In genomic region chr4:48339642-48340041, GRCh38 we compare ENCODE assay signal across 10 cellular contexts. TPM values are rescaled to one million over a fixed set of nuclear protein-coding genes. Genes with fewer than 3 reads are reported as not detected.
DNase-seq lines count a peak whose midpoint lies in the region; ATAC-seq and TF ChIP-seq lines count a peak whose summit lies in the region.
"Had no signal": no experiment of that assay in that cellular context is flagged by ENCODE, and none has a peak within 500 bp of the region (broad histone marks: within the 10 kb centered on the region; RNA-seq: fewer than 3 reads in every experiment).

No MANE protein-coding gene starts in this region.

- H4K20me1 ChIP-seq in GM23338 (replicated peaks; ENCODE audit: insufficient read depth) (peaks cover 10% of the 10 kb centered on the region; the same call in 1 of the 2 replicates), OCI-LY7 (ENCODE audit: insufficient read depth, low read length) (peaks cover 23% of the 10 kb centered on the region; the same call in 1 of the 2 replicates)

- peaks cover 26% of the 10 kb centered on the region for H3K79me2 ChIP-seq in GM23338 (replicated peaks; ENCODE audit: insufficient read depth)
- peaks cover 31% of the 10 kb centered on the region for H3K79me2 ChIP-seq in OCI-LY7 (ENCODE audit: insufficient read depth, low read depth, low read length)

- peaks cover 3% of the 10 kb centered on the region for H3K27me3 Mint-ChIP-seq in GM23338 (ENCODE audit: insufficient read depth, low read depth, poor library complexity)
- H3K27me3 Mint-ChIP-seq in progenitor cell of endocrine pancreas: peaks cover 30% of the 10 kb centered on the region
- H3K27me3 Mint-ChIP-seq in naive thymus-derived CD8-positive, alpha-beta T cell: no peaks in the 10 kb centered on the region
- H3K27me3 Mint-ChIP-seq in CD4-positive, alpha-beta memory T cell: no peaks in the 10 kb centered on the region

- peak overlapping the region; percentile 93 for H3K27ac ChIP-seq in GM23338 (ENCODE audit: low read depth)
- no peak overlapping the region for H3K27ac ChIP-seq in OCI-LY7 (ENCODE audit: low read depth, low read length, poor library complexity, severe bottlenecking)
- H3K27ac ChIP-seq in epithelial cell of prostate: peak overlapping the region; percentile 96
- no peak overlapping the region for H3K27ac ChIP-seq in CD4-positive, alpha-beta memory T cell (ENCODE audit: low read depth, low read length)

- H3K36me3 Mint-ChIP-seq in GM23338 (ENCODE audit: low read depth) (no peaks in the 10 kb centered on the region), progenitor cell of endocrine pancreas (ENCODE audit: insufficient read depth) (no peaks in the 10 kb centered on the region)
- no peaks in the 10 kb centered on the region for H3K36me3 Mint-ChIP-seq in naive thymus-derived CD8-positive, alpha-beta T cell
- H3K36me3 Mint-ChIP-seq in CD4-positive, alpha-beta memory T cell: peaks cover 0 to 10% of the 10 kb centered on the region in 2 donors

- H3K4me1 ChIP-seq in GM23338 (ENCODE audit: insufficient read depth) (peaks cover 35% of the 10 kb centered on the region), OCI-LY7 (ENCODE audit: insufficient read depth, low read length, poor library complexity, severe bottlenecking) (peaks cover 27% of the 10 kb centered on the region)
- H3K4me1 ChIP-seq in CD4-positive, alpha-beta memory T cell (ENCODE audit: insufficient read depth, low read length): peaks cover 37% of the 10 kb centered on the region

- H3K27ac Mint-ChIP-seq in GM23338 (no peak overlapping the region), progenitor cell of endocrine pancreas (no peak overlapping the region)
- peak overlapping the region in 4 of 10 donors; percentile 22 to 97 (median 96) for H3K27ac Mint-ChIP-seq in naive thymus-derived CD8-positive, alpha-beta T cell
- H3K27ac Mint-ChIP-seq in CD4-positive, alpha-beta memory T cell: peak overlapping the region in 2 of 7 donors; percentile 97 to 98

- peaks cover 29% of the 10 kb centered on the region for H3K4me1 Mint-ChIP-seq in GM23338
- peaks cover 38% of the 10 kb centered on the region for H3K4me1 Mint-ChIP-seq in progenitor cell of endocrine pancreas (ENCODE audit: low read depth)
- peaks cover 13 to 40% (median 31%) of the 10 kb centered on the region in 4 donors for H3K4me1 Mint-ChIP-seq in naive thymus-derived CD8-positive, alpha-beta T cell
- peaks cover 24 to 45% (median 31%) of the 10 kb centered on the region in 4 donors for H3K4me1 Mint-ChIP-seq in CD4-positive, alpha-beta memory T cell

- BruUV-seq in OCI-LY7 (replicated peaks; lab: Mats Ljungman, UMichigan): no TSS peak

- DNase-seq in GM23338 (ENCODE audit: low spot score) (no peak), OCI-LY7 (ENCODE audit: low spot score) (no peak), epithelial cell of prostate (ENCODE audit: low read depth, low spot score) (no peak), progenitor cell of endocrine pancreas (ENCODE audit: low spot score, unreplicated experiment) (no peak), NCI-H187 (lab: John Stamatoyannopoulos, UW) (no peak)
- DNase-seq in naive thymus-derived CD8-positive, alpha-beta T cell: no peak
- no peak for DNase-seq in CD4-positive, alpha-beta memory T cell
- DNase-seq: activated CD4-positive, alpha-beta T cell treated with anti-CD3 and anti-CD28 coated beads for 48 hours; NCI-H510A treated with DMSO at 0.1 percent for 48 hours had no signal

- H3K4me3 Mint-ChIP-seq in GM23338 (peak overlapping the region; percentile 89; the same call in 1 of the 3 replicates), progenitor cell of endocrine pancreas (ENCODE audit: low read depth) (peak overlapping the region; percentile 98)
- H3K4me3 Mint-ChIP-seq in naive thymus-derived CD8-positive, alpha-beta T cell: peak overlapping the region in 3 of 10 donors; percentile 90 to 98 (median 95)
- peak overlapping the region in 1 of 8 donors; percentile 36 for H3K4me3 Mint-ChIP-seq in CD4-positive, alpha-beta memory T cell

- H3K36me3 ChIP-seq in GM23338 (ENCODE audit: insufficient read depth): no peaks in the 10 kb centered on the region
- no peaks in the 10 kb centered on the region for H3K36me3 ChIP-seq in OCI-LY7 (ENCODE audit: insufficient read depth, low read length)
- no peaks in the 10 kb centered on the region for H3K36me3 ChIP-seq in CD4-positive, alpha-beta memory T cell (ENCODE audit: insufficient read depth, low read length)

- no peaks in the 10 kb centered on the region for H3F3A ChIP-seq in GM23338 (replicated peaks; ENCODE audit: low read depth)

- H3K9me2 ChIP-seq in GM23338 (ENCODE audit: insufficient read depth) (no peaks in the 10 kb centered on the region), OCI-LY7 (ENCODE audit: insufficient read depth, low read length) (no peaks in the 10 kb centered on the region)

- peak overlapping the region; percentile 69 for H3K4me2 ChIP-seq in GM23338
- peak overlapping the region; percentile 93; the same call in 1 of the 2 replicates for H3K4me2 ChIP-seq in OCI-LY7 (ENCODE audit: low read length)

- intact Hi-C loops in OCI-LY7 (cut with micrococcal nuclease; ENCODE audit: unreplicated experiment): loop anchor here (2.0 to 10.0 kb wide), 6 partner anchors 142 to 855 kb away; partner anchors contain the start of genes ATP10D, FRYL, NFXL1 and OCIAD1
- intact Hi-C loops in CD4-positive, alpha-beta memory T cell (cut with micrococcal nuclease): loop anchor here (1.0 to 10.0 kb wide), 6 partner anchors 23 to 852 kb away; partner anchors contain the start of genes ATP10D, OCIAD1, OCIAD2 and SLC10A4

- no peak for TF ChIP-seq CTCF in GM23338 (conservative IDR thresholded peaks at IDR 0.05; ENCODE audit: low read depth in 2 of 2)
- no peak for TF ChIP-seq CTCF in OCI-LY7 (conservative IDR thresholded peaks at IDR 0.05; ENCODE audit: low read length)
- no peak for TF ChIP-seq CTCF in progenitor cell of endocrine pancreas (IDR thresholded peaks at IDR 0.05; ENCODE audit: unreplicated experiment)

- H3K9me3 Mint-ChIP-seq in GM23338 (no peaks in the 10 kb centered on the region; the same call in 1 of the 3 replicates), progenitor cell of endocrine pancreas (ENCODE audit: low read depth) (no peaks in the 10 kb centered on the region)
- H3K9me3 Mint-ChIP-seq in naive thymus-derived CD8-positive, alpha-beta T cell: no peaks in the 10 kb centered on the region
- H3K9me3 Mint-ChIP-seq in CD4-positive, alpha-beta memory T cell: peaks cover 0 to 1% (median 0%) of the 10 kb centered on the region in 8 donors

- H3K9me3 ChIP-seq in OCI-LY7 (ENCODE audit: low read length): no peaks in the 10 kb centered on the region
- H3K9me3 ChIP-seq in CD4-positive, alpha-beta memory T cell (ENCODE audit: control insufficient read depth in 1 of 2, low read length in 2 of 2): no peaks in the 10 kb centered on the region

- H3K4me3 ChIP-seq in GM23338 (peak overlapping the region; percentile 71), OCI-LY7 (ENCODE audit: low read depth, low read length, poor library complexity, severe bottlenecking) (no peak overlapping the region)
- no peak overlapping the region for H3K4me3 ChIP-seq in CD4-positive, alpha-beta memory T cell (ENCODE audit: low read length in 2 of 2)

- CTCF ChIA-PET in OCI-LY7 (lab: Charles Lee; ENCODE audit: unreplicated experiment): no interaction called here
- CTCF ChIA-PET in CD4-positive, alpha-beta memory T cell (lab: Charles Lee; ENCODE audit: partially characterized antibody): no interaction called here

- POLR2A ChIA-PET in OCI-LY7 (lab: Charles Lee): interaction anchor here (0.6 to 1.1 kb wide), 5 partner anchors 11 to 297 kb away, joined by 3 to 4 read pairs (median 3); no protein-coding TSS in a partner anchor
- POLR2A ChIA-PET in naive thymus-derived CD8-positive, alpha-beta T cell (lab: Charles Lee): no interaction called here
- POLR2A ChIA-PET in CD4-positive, alpha-beta memory T cell (lab: Charles Lee; ENCODE audit: partially characterized antibody): interaction anchor here (2.9 kb wide), 1 partner anchor 32 kb away, joined by 14 read pairs; no protein-coding TSS in a partner anchor

- no peaks in the 10 kb centered on the region for H3K27me3 ChIP-seq in GM23338 (ENCODE audit: insufficient read depth)
- no peaks in the 10 kb centered on the region for H3K27me3 ChIP-seq in CD4-positive, alpha-beta memory T cell (ENCODE audit: insufficient read depth, low read length)

- H2AFZ ChIP-seq in GM23338: no peak overlapping the region
- peak overlapping the region; percentile 97; the same call in 1 of the 2 replicates for H2AFZ ChIP-seq in OCI-LY7 (ENCODE audit: low read length)

- ATAC-seq in GM23338 (no peak), GM21381 (IDR thresholded peaks at IDR 0.05; ENCODE audit: unreplicated experiment) (no peak)
- ATAC-seq in naive thymus-derived CD8-positive, alpha-beta T cell: no peak

RNA-seq across cellular contexts. Expression of gene SLAIN2, which starts 1.7 kb away (rescaled TPM):
- 27.9 and 33.5 TPM in 2 replicates for total RNA-seq in GM23338 (2014; rRNA removed; shearing (Covaris generic))
- 21.2 and 21.9 TPM in 2 replicates for polyA plus RNA-seq in GM23338 (2016; fragmentation: Nextera tagmentation; extraction: Ambion mirVana)
- total RNA-seq in OCI-LY7 (2014; rRNA removed; shearing (Covaris generic)): 21.1 and 24.7 TPM in 2 replicates
- 39.4 and 40.2 TPM in 2 replicates for total RNA-seq in OCI-LY7 (2022)
- 54.5 and 55.2 TPM in 2 replicates for total RNA-seq in progenitor cell of endocrine pancreas
- 100 to 1,000 TPM in 1 of 2 experiments, 10 to 100 TPM in 1; 98.3 to 109 TPM for total RNA-seq in naive thymus-derived CD8-positive, alpha-beta T cell
- 10 to 100 TPM; 25.9 to 39.3 (median 33.6) TPM for polyA plus RNA-seq in naive thymus-derived CD8-positive, alpha-beta T cell
- 10 to 100 TPM; 84.4 to 87.5 TPM for total RNA-seq in CD4-positive, alpha-beta memory T cell
- 10 to 100 TPM; 24.2 to 27.1 TPM for polyA plus RNA-seq in CD4-positive, alpha-beta memory T cell

Comparison
In these comparisons a context has a peak if more than half of its experiments do, and no peak if none do; other contexts are left out.
1. H3K27ac ChIP-seq: peak in GM23338 (single experiment) and epithelial cell of prostate (single experiment); none in OCI-LY7 (single experiment) and CD4-positive, alpha-beta memory T cell (single experiment).